ENCODE assay signal across 8 cellular contexts in the genomic region with DNA sequence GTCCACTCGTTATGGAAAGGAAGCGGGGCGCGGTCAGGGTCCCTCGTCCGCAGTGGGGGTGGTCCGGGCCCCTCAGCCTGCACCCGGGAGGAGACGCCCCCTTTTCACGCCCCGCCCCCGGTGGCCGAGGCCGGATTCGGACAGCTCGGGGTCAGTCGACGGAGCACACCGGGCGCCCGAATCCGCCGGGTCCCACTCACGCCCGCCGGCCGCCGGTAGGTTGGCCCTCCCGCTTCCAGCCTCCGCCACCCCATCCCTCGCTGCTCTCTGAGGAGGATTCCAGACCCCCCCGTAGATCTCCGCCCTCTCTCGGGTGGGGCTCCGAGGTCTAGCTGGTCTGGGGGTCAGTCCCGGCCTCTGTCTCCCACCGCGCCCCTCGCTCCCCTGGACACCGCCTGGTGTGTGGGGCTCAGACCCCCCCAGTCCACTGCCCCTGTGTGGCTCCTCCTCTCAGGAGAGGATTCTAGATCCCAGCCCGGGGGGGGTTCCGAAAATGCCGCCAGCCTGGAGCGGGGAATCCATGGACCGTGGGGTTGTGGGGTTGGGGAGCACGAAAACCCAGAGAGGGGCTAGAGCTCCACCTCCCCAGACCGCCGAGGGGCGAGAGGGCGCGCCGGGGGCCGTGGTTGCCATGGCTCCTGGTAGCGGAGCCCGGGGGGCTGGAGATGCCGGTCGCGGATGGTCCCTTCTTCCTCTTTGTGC. TPM values are rescaled to one million over a fixed set of nuclear protein-coding genes. Genes with fewer than 3 reads are reported as not detected.
DNase-seq lines count a peak whose midpoint lies in the region; ATAC-seq and TF ChIP-seq lines count a peak whose summit lies in the region.

No MANE protein-coding gene starts in this region.

- H3K4me1 Mint-ChIP-seq in endothelial cell (ENCODE audit: unreplicated experiment) = no peaks in the 10 kb centered on the region

- DNase-seq in endothelial cell (ENCODE audit: low spot score) = peak; percentile 4
- peak; percentile 26 for DNase-seq in occipital lobe (lab: John Stamatoyannopoulos, UW)
- DNase-seq in dedifferentiated amniotic fluid mesenchymal stem cell (ENCODE audit: extremely low spot score) = no peak
- no peak for DNase-seq in mesenteric fat pad (ENCODE audit: low spot score)
- DNase-seq in LoVo (ENCODE audit: low spot score) = no peak

- no peak overlapping the region for H3K27ac Mint-ChIP-seq in endothelial cell (ENCODE audit: unreplicated experiment)

- H3K9me3 Mint-ChIP-seq in endothelial cell (ENCODE audit: unreplicated experiment) = peaks cover 18% of the 10 kb centered on the region

- H3K4me3 ChIP-seq in GM08714 (ENCODE audit: low read length) = peak overlapping the region; percentile 88

- peaks cover 6% of the 10 kb centered on the region for H3K36me3 Mint-ChIP-seq in endothelial cell (ENCODE audit: low read depth, unreplicated experiment)

- no peak for TF ChIP-seq CTCF in endothelial cell (IDR thresholded peaks at IDR 0.05; ENCODE audit: unreplicated experiment)

- H3K27me3 Mint-ChIP-seq in endothelial cell (ENCODE audit: unreplicated experiment) = peaks cover 8% of the 10 kb centered on the region

- peak; percentile 33 for ATAC-seq in HG02852 (IDR thresholded peaks at IDR 0.05; ENCODE audit: unreplicated experiment)
- ATAC-seq in HG03521 (IDR thresholded peaks at IDR 0.05; ENCODE audit: unreplicated experiment) = no peak

- H3K4me3 Mint-ChIP-seq in endothelial cell (ENCODE audit: unreplicated experiment) = no peak overlapping the region

RNA-seq across cellular contexts. Expression of a gene that starts 0.7 kb away (rescaled TPM):
- total RNA-seq in endothelial cell (ENCODE audit: unreplicated experiment) (not detected), occipital lobe (954 TPM), mesenteric fat pad (36.4 TPM)

Comparison
In these comparisons a context has a peak if more than half of its experiments do, and no peak if none do; other contexts are left out.
1. DNase-seq: peak in endothelial cell (single experiment) and occipital lobe (single experiment); none in dedifferentiated amniotic fluid mesenchymal stem cell (single experiment), mesenteric fat pad (single experiment) and LoVo (single experiment).
2. RNA of a gene that starts 0.7 kb away (total RNA-seq): 954 TPM in occipital lobe (single experiment) and 36.4 TPM in mesenteric fat pad (single experiment); not detected in endothelial cell (single experiment); every median in the first group is over 10 times any median in the second.